7 cellular contexts compared by ENCODE assay signal in genomic region chr6:327538-328183, GRCh38. TPM values are rescaled to one million over a fixed set of nuclear protein-coding genes. Genes with fewer than 3 reads are reported as not detected.
DNase-seq lines count a peak whose midpoint lies in the region; ATAC-seq and TF ChIP-seq lines count a peak whose summit lies in the region.

No MANE protein-coding gene starts in this region.

- H3K9me3 ChIP-seq in OCI-LY3 (ENCODE audit: insufficient read depth, low read length) = no peaks in the 10 kb centered on the region
- no peaks in the 10 kb centered on the region for H3K9me3 ChIP-seq in gastroesophageal sphincter
- H3K9me3 ChIP-seq in spleen = no peaks in the 10 kb centered on the region
- no peaks in the 10 kb centered on the region for H3K9me3 ChIP-seq in PC-9 (ENCODE audit: insufficient read depth, low read depth)

- BruUV-seq in PC-9 (replicated peaks; lab: Mats Ljungman, UMichigan) = no TSS peak

- no peaks in the 10 kb centered on the region for H3K9me2 ChIP-seq in PC-9 (ENCODE audit: insufficient read depth)

- H3F3A ChIP-seq in PC-9 (ENCODE audit: insufficient read depth, low read depth) = no peaks in the 10 kb centered on the region

- H3K4me2 ChIP-seq in OCI-LY3 (ENCODE audit: low read length) (peak overlapping the region; percentile 85), PC-9 (no peak overlapping the region)

- H3K4me3 ChIP-seq in OCI-LY3 (ENCODE audit: low read length) (peak overlapping the region; percentile 32), gastroesophageal sphincter (no peak overlapping the region), spleen (no peak overlapping the region), PC-9 (no peak overlapping the region)

- DNase-seq in spleen = no peak
- no peak for DNase-seq in PC-9
- no peak for DNase-seq in NCI-H2081 (lab: John Stamatoyannopoulos, UW)

- 43 to 60% methylated on average over 10 to 11 of the region's 11 CpGs for WGBS in gastroesophageal sphincter (ENCODE audit: low coverage in 1 of 2), 2 donors
- WGBS in spleen, 5 donors = 66 to 79% (median 75%) methylated on average over 11 of the region's 11 CpGs

- H3K36me3 ChIP-seq in OCI-LY3 (replicated peaks; ENCODE audit: low read depth, low read length) (peaks cover 49% of the 10 kb centered on the region), gastroesophageal sphincter (no peaks in the 10 kb centered on the region), spleen (peaks cover 0 to 34% (median 0%) of the 10 kb centered on the region in 6 donors), PC-9 (ENCODE audit: low read depth) (no peaks in the 10 kb centered on the region)

- no peak for TF ChIP-seq POLR2A in gastroesophageal sphincter (IDR thresholded peaks at IDR 0.05)
- TF ChIP-seq POLR2A in spleen (IDR thresholded peaks at IDR 0.05) = no peak

- H2AFZ ChIP-seq in OCI-LY3 (ENCODE audit: low read depth, low read length) (no peak overlapping the region), PC-9 (no peak overlapping the region)

- H3K4me1 ChIP-seq in OCI-LY3 (ENCODE audit: low read length) (peaks cover 71% of the 10 kb centered on the region), gastroesophageal sphincter (peaks cover 0 to 25% (median 17%) of the 10 kb centered on the region in 3 donors), spleen (peaks cover 0 to 58% (median 43%) of the 10 kb centered on the region in 6 donors), PC-9 (replicated peaks; ENCODE audit: insufficient read depth) (no peaks in the 10 kb centered on the region)

- H3K79me2 ChIP-seq in OCI-LY3 (ENCODE audit: low read length) = peaks cover 69% of the 10 kb centered on the region
- H3K79me2 ChIP-seq in PC-9 (ENCODE audit: low read depth) = no peaks in the 10 kb centered on the region

- ATAC-seq in GM19324 (IDR thresholded peaks at IDR 0.05; ENCODE audit: low FRiP score, unreplicated experiment) (peak; percentile 0), gastroesophageal sphincter (peak; percentile 5), GM18858 (IDR thresholded peaks at IDR 0.05; ENCODE audit: unreplicated experiment) (no peak)

- no peak for TF ChIP-seq EP300 in gastroesophageal sphincter (IDR thresholded peaks at IDR 0.05)

- H4K20me1 ChIP-seq in OCI-LY3 (ENCODE audit: insufficient read depth, low read length) = peaks cover 90% of the 10 kb centered on the region
- peaks cover 9% of the 10 kb centered on the region; the same call in 1 of the 2 replicates for H4K20me1 ChIP-seq in PC-9 (ENCODE audit: insufficient read depth)

- no peak for TF ChIP-seq CTCF in OCI-LY3 (IDR thresholded peaks at IDR 0.05; ENCODE audit: low read depth, low read length)
- no peak for TF ChIP-seq CTCF in gastroesophageal sphincter (IDR thresholded peaks at IDR 0.05)
- TF ChIP-seq CTCF in spleen (IDR thresholded peaks at IDR 0.05 in 8 of 11, conservative IDR thresholded peaks at IDR 0.05 in 3 of 11) = no peak
- no peak for TF ChIP-seq CTCF in PC-9 (conservative IDR thresholded peaks at IDR 0.05)

- H3K27me3 ChIP-seq in OCI-LY3 (ENCODE audit: low read depth, low read length) (peaks cover 18% of the 10 kb centered on the region), gastroesophageal sphincter (peaks cover 9% of the 10 kb centered on the region), spleen (replicated peaks in 1 of 7) (no peaks in the 10 kb centered on the region), PC-9 (ENCODE audit: insufficient read depth, low read depth) (peaks cover 87% of the 10 kb centered on the region)

- H3K27ac ChIP-seq in OCI-LY3 (ENCODE audit: low read length) = peak overlapping the region; percentile 59
- H3K27ac ChIP-seq in gastroesophageal sphincter = peak overlapping the region in 1 of 4 donors; percentile 19
- peak overlapping the region in 5 of 8 donors; percentile 4 to 63 (median 16) for H3K27ac ChIP-seq in spleen
- H3K27ac ChIP-seq in PC-9 = no peak overlapping the region

- CTCF ChIA-PET in PC-9 (lab: Charles Lee) = interaction anchor here (0.9 kb wide), 1 partner anchor 139 kb away, joined by 4 read pairs; no protein-coding TSS in a partner anchor

- POLR2A ChIA-PET in PC-9 (lab: Charles Lee; ENCODE audit: unreplicated experiment) = no interaction called here

- intact Hi-C loops in spleen (cut with DNase I; ENCODE audit: low total_unique reads) = no loop called here
- intact Hi-C loops in PC-9 (cut with micrococcal nuclease; ENCODE audit: unreplicated experiment) = no loop called here

- peak overlapping the region; percentile 40; the same call in 1 of the 2 replicates for H3K9ac ChIP-seq in OCI-LY3 (ENCODE audit: low read length)

RNA-seq across cellular contexts. Expression of gene DUSP22, which starts 35.4 kb away (rescaled TPM):
- total RNA-seq in gastroesophageal sphincter (10 to 100 TPM; 67.0 to 97.3 (median 78.0) TPM), spleen (100 to 1,000 TPM in 1 of 7 donors, 10 to 100 TPM in 6; 60.5 to 120 (median 75.5) TPM), PC-9 (2021) (23.7 and 25.5 TPM in 2 replicates)
- 10 to 100 TPM; 41.2 to 65.7 (median 46.8) TPM for polyA plus RNA-seq in spleen
